16 cellular contexts compared by ENCODE assay signal in the genomic region with DNA sequence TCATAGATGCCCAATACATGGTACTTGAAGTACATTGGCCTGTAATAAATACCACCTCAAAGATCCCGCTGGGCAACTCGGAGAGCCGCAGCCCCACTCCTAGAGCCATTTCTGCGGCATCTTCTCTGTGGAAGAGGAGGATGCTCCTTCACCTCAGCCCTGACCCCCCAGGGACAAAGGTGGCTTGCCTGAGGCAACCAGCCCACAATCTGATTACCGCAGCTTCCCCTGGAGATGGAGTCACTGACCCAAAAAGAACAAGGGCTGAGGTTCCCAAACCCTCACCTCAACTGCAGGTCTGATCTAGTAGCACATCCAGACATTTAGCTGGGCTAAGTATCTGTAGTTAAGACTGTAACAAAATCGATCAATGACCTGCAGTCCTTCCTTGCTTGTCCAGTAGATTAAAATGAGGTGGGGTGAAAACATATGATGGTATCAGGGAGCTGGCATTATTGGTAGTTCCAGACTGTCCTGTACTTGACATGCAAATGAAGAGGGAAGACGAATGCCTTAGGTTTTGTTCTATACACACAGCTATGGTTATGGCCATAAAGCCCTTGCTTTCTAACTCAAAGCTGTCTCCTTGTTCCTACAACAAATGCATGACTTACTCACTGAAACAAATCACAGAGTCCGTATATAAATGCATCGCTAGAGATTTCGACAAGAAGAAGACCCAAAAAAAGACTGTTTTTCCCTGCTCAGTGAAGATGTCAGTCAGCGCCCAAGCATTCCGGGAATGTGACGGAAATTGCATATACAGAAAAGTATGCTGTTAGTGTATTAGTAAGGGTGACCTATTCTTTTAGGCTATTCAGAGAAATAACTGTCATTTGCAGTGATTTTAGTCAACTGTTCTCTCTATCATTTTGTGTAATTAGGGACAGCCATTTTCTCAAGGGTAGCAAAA. TPM values are rescaled to one million over a fixed set of nuclear protein-coding genes. Genes with fewer than 3 reads are reported as not detected.
DNase-seq lines count a peak whose midpoint lies in the region; ATAC-seq, FAIRE-seq and TF ChIP-seq lines count a peak whose summit lies in the region.
"Had no signal": no experiment of that assay in that cellular context is flagged by ENCODE, and none has a peak within 500 bp of the region (broad histone marks: within the 10 kb centered on the region; RNA-seq: fewer than 3 reads in every experiment).

No MANE protein-coding gene starts in this region.

- H3K9me3 ChIP-seq in A549 (no peaks in the 10 kb centered on the region), ascending aorta (no peaks in the 10 kb centered on the region)

- WGBS in A549 (ENCODE audit: missing lambda C conversion rate) = 55% methylated on average over 13 of the region's 13 CpGs

- peaks cover 26 to 28% of the 10 kb centered on the region in 2 donors for H3K27me3 Mint-ChIP-seq in T-cell
- peaks cover 9 to 51% of the 10 kb centered on the region in 2 donors for H3K27me3 Mint-ChIP-seq in natural killer cell (ENCODE audit: low read depth in 2 of 2)
- peaks cover 9% of the 10 kb centered on the region for H3K27me3 Mint-ChIP-seq in activated CD8-positive, alpha-beta T cell treated with anti-CD3 and anti-CD28 coated beads for 36 hours

- TF ChIP-seq EP300 in A549 (IDR thresholded peaks at IDR 0.05) = no peak

- no peak for TF ChIP-seq POLR2A in A549 (IDR thresholded peaks at IDR 0.05; ENCODE audit: low read length)

- TF ChIP-seq CTCF in A549 (IDR thresholded peaks at IDR 0.05) (no peak), ascending aorta (IDR thresholded peaks at IDR 0.05) (no peak), natural killer cell (IDR thresholded peaks at IDR 0.05) (no peak)
- TF ChIP-seq CTCF in activated CD8-positive, alpha-beta T cell treated with anti-CD3 and anti-CD28 coated beads for 36 hours (IDR thresholded peaks at IDR 0.05) = no peak

- H3K4me1 Mint-ChIP-seq in T-cell (no peaks in the 10 kb centered on the region), natural killer cell (no peaks in the 10 kb centered on the region)
- no peaks in the 10 kb centered on the region for H3K4me1 Mint-ChIP-seq in activated CD8-positive, alpha-beta T cell treated with anti-CD3 and anti-CD28 coated beads for 36 hours (ENCODE audit: low read depth)
- H3K4me1 Mint-ChIP-seq: activated CD4-positive, alpha-beta T cell treated with anti-CD3 and anti-CD28 coated beads, Interleukin-2, amount 10 ng/mL, durations not matched to agents 24 days and 14 days; naive thymus-derived CD8-positive, alpha-beta T cell had no signal

- POLR2A ChIA-PET in A549 (lab: Yijun Ruan, JAX) = no interaction called here
- POLR2A ChIA-PET in T-cell (lab: Charles Lee) = interaction anchor here in 1 of 2 donors (0.6 kb wide), 1 partner anchor 471 kb away, joined by 3 read pairs; no protein-coding TSS in a partner anchor
- POLR2A ChIA-PET in activated CD8-positive, alpha-beta T cell treated with anti-CD3 and anti-CD28 coated beads for 36 hours (lab: Charles Lee) = no interaction called here

- no peak overlapping the region for H3K4me3 ChIP-seq in A549
- peak overlapping the region in 1 of 2 donors; percentile 3 for H3K4me3 ChIP-seq in ascending aorta

- H3K4me1 ChIP-seq in A549 (peaks cover 14% of the 10 kb centered on the region), ascending aorta (peaks cover 0 to 12% of the 10 kb centered on the region in 2 donors)

- H3K27ac ChIP-seq in A549 (peak overlapping the region in 1 of 2 experiments; percentile 51; a peak in 2 of 6 replicates), ascending aorta (peak overlapping the region; percentile 17 to 55)

- H3K27ac Mint-ChIP-seq in T-cell = no peak overlapping the region
- H3K27ac Mint-ChIP-seq in natural killer cell = no peak overlapping the region
- H3K27ac Mint-ChIP-seq in activated CD8-positive, alpha-beta T cell treated with anti-CD3 and anti-CD28 coated beads for 36 hours = no peak overlapping the region
- H3K27ac Mint-ChIP-seq: activated CD4-positive, alpha-beta T cell treated with anti-CD3 and anti-CD28 coated beads, Interleukin-2, amount 10 ng/mL, durations not matched to agents 24 days and 14 days; naive thymus-derived CD8-positive, alpha-beta T cell had no signal

- no peak for FAIRE-seq in A549 (lab: Jason Lieb, UNC)
- FAIRE-seq: A204.1 had no signal

- TF ChIP-seq RAD21 in A549 (conservative IDR thresholded peaks at IDR 0.05 in 1 of 2, IDR thresholded peaks at IDR 0.05 in 1 of 2) = no peak

- H3K36me3 Mint-ChIP-seq in T-cell (no peaks in the 10 kb centered on the region), natural killer cell (no peaks in the 10 kb centered on the region)
- H3K36me3 Mint-ChIP-seq in activated CD8-positive, alpha-beta T cell treated with anti-CD3 and anti-CD28 coated beads for 36 hours (ENCODE audit: low read depth) = no peaks in the 10 kb centered on the region
- H3K36me3 Mint-ChIP-seq: naive thymus-derived CD8-positive, alpha-beta T cell had no signal

- no peak overlapping the region for H3K4me3 Mint-ChIP-seq in T-cell
- H3K4me3 Mint-ChIP-seq in natural killer cell = no peak overlapping the region
- H3K4me3 Mint-ChIP-seq in activated CD8-positive, alpha-beta T cell treated with anti-CD3 and anti-CD28 coated beads for 36 hours = no peak overlapping the region
- H3K4me3 Mint-ChIP-seq: activated CD4-positive, alpha-beta T cell treated with anti-CD3 and anti-CD28 coated beads, Interleukin-2, amount 10 ng/mL, durations not matched to agents 24 days and 14 days; naive thymus-derived CD8-positive, alpha-beta T cell had no signal

- CTCF ChIA-PET in A549 (lab: Yijun Ruan, JAX) = interaction anchor here (1.0 to 1.7 kb wide), 2 partner anchors 9 to 26 kb away, joined by 4 to 5 read pairs; no protein-coding TSS in a partner anchor
- CTCF ChIA-PET in T-cell (lab: Charles Lee) = no interaction called here
- CTCF ChIA-PET in activated CD8-positive, alpha-beta T cell treated with anti-CD3 and anti-CD28 coated beads for 36 hours (lab: Charles Lee) = no interaction called here

- peak overlapping the region; percentile 62 for H3K4me2 ChIP-seq in A549

- H3K9me3 Mint-ChIP-seq in T-cell = no peaks in the 10 kb centered on the region
- no peaks in the 10 kb centered on the region for H3K9me3 Mint-ChIP-seq in natural killer cell
- H3K9me3 Mint-ChIP-seq in activated CD8-positive, alpha-beta T cell treated with anti-CD3 and anti-CD28 coated beads for 36 hours = no peaks in the 10 kb centered on the region
- H3K9me3 Mint-ChIP-seq: activated CD4-positive, alpha-beta T cell treated with anti-CD3 and anti-CD28 coated beads, Interleukin-2, amount 10 ng/mL, durations not matched to agents 24 days and 14 days; naive thymus-derived CD8-positive, alpha-beta T cell had no signal

- no peaks in the 10 kb centered on the region for H3K36me3 ChIP-seq in ascending aorta

- DNase-seq in A549 (ENCODE audit: low read depth in 1 of 2, low spot score in 1 of 2) = peak in 1 of 2 experiments; percentile 12
- peak; percentile 20 for DNase-seq in HK-2 (ENCODE audit: unreplicated experiment)
- peak in 1 of 2 donors; percentile 69 for DNase-seq in ascending aorta (ENCODE audit: low spot score in 2 of 2)
- DNase-seq in iris pigment epithelial cell (ENCODE audit: low read depth) = peak; percentile 89
- DNase-seq in T-cell = no peak
- no peak for DNase-seq in natural killer cell
- DNase-seq in activated CD8-positive, alpha-beta T cell treated with anti-CD3 and anti-CD28 coated beads for 36 hours = no peak
- DNase-seq: activated CD4-positive, alpha-beta T cell treated with anti-CD3 and anti-CD28 coated beads, Interleukin-2, amount 10 ng/mL, durations not matched to agents 24 days and 14 days; activated naive CD4-positive, alpha-beta T cell treated with anti-CD3 and anti-CD28 coated beads, Interleukin-2, amount 50 U/mL, for 16 hours; effector CD8-positive, alpha-beta T cell; naive thymus-derived CD8-positive, alpha-beta T cell; NCI-H2171; SHP77; stimulated activated CD4-positive, alpha-beta T cell treated with anti-CD3 and anti-CD28 coated beads, Interleukin-15, amount 100 ng/mL, for 24 hours had no signal

- peak; percentile 43 to 77; a peak in 4 of 6 replicates for ATAC-seq in A549
- no peak for ATAC-seq in HG03354 (IDR thresholded peaks at IDR 0.05; ENCODE audit: poor library complexity, severe bottlenecking, unreplicated experiment)
- ATAC-seq in T-cell (replicated peaks in 1 of 4) = no peak
- ATAC-seq in natural killer cell = no peak
- ATAC-seq in activated CD8-positive, alpha-beta T cell treated with anti-CD3 and anti-CD28 coated beads for 36 hours = no peak
- ATAC-seq: naive thymus-derived CD8-positive, alpha-beta T cell had no signal

- H3K27me3 ChIP-seq in ascending aorta = no peaks in the 10 kb centered on the region

- intact Hi-C loops in ascending aorta (cut with DNase I) = loop anchor here (2.0 kb wide), 1 partner anchor 34 kb away; a partner anchor contains a TSS
- intact Hi-C loops in natural killer cell (cut with micrococcal nuclease) = no loop called here
- intact Hi-C loops in activated CD8-positive, alpha-beta T cell treated with anti-CD3 and anti-CD28 coated beads for 36 hours (cut with micrococcal nuclease) = no loop called here

TF ChIP-seq in A549, 52 proteins besides CTCF, POLR2A, EP300 and RAD21 (continues in another document):
- TF ChIP-seq MYC (IDR thresholded peaks at IDR 0.05; ENCODE audit: borderline replicate concordance, low read length) = no peak
- no peak for TF ChIP-seq CHD2 (IDR thresholded peaks at IDR 0.05; ENCODE audit: low read length, partially characterized antibody)
- TF ChIP-seq PHF8 (IDR thresholded peaks at IDR 0.05; ENCODE audit: borderline replicate concordance, low read depth) = no peak

RNA-seq across cellular contexts. Expression of a gene that starts 33.7 kb away (rescaled TPM):
- 7.7 and 9.3 TPM in 2 replicates for polyA plus RNA-seq in A549 (2011; rRNA removed)
- polyA plus RNA-seq in A549 (2012; cell fraction: cytosol; rRNA removed) = 8.7 and 9.1 TPM in 2 replicates
- 7.9 and 12.2 TPM in 2 replicates for polyA plus RNA-seq in A549 (2012; cell fraction: nucleus; rRNA removed)
- polyA plus RNA-seq in A549 (2017; fragmentation: RNase III; extraction: RNeasy Plus Mini Kit Qiagen cat#74134 plus additional on column Dnase treatment) = 4.4 to 6.2 TPM (median 6.0 TPM) in 3 replicates
- 11.6 and 12.6 TPM in 2 replicates for polyA minus RNA-seq in A549 (2011; rRNA and poly(A)+ RNA removed)
- 0.43 TPM for total RNA-seq in ascending aorta
- 10 to 100 TPM in 4 of 5 donors, 1 to 10 TPM in 1; 8.2 to 15.2 (median 12.1) TPM for total RNA-seq in T-cell
- 10 to 100 TPM; 11.3 to 13.1 (median 11.5) TPM for total RNA-seq in natural killer cell
- total RNA-seq in activated CD8-positive, alpha-beta T cell treated with anti-CD3 and anti-CD28 coated beads for 36 hours = 1 to 10 TPM; 6.4 to 6.6 TPM

RNA-seq across cellular contexts. Expression of a gene that starts 33.9 kb away (rescaled TPM):
- polyA plus RNA-seq in A549 (2011; rRNA removed) (41.2 and 52.2 TPM in 2 replicates), A549 (2017; fragmentation: RNase III; extraction: RNeasy Plus Mini Kit Qiagen cat#74134 plus additional on column Dnase treatment) (31.6 to 36.2 TPM (median 33.6 TPM) in 3 replicates)
- polyA plus RNA-seq in A549 (2012; cell fraction: cytosol; rRNA removed) = 12.2 and 13.5 TPM in 2 replicates
- polyA plus RNA-seq in A549 (2012; cell fraction: nucleus; rRNA removed) = 5.0 and 5.5 TPM in 2 replicates
- 50.8 and 57.6 TPM in 2 replicates for polyA minus RNA-seq in A549 (2011; rRNA and poly(A)+ RNA removed)
- total RNA-seq in ascending aorta (3.2 TPM), T-cell (10 to 100 TPM; 21.1 to 70.0 (median 24.5) TPM), natural killer cell (10 to 100 TPM; 50.4 to 79.7 (median 58.5) TPM)
- 10 to 100 TPM; 51.4 to 52.6 TPM for total RNA-seq in activated CD8-positive, alpha-beta T cell treated with anti-CD3 and anti-CD28 coated beads for 36 hours

Comparison
In these comparisons a context has a peak if more than half of its experiments do, and no peak if none do; other contexts are left out.
1. ATAC-seq: peak in A549 (2 of 2); none in HG03354 (single experiment), T-cell (0 of 4), natural killer cell (0 of 3) and activated CD8-positive, alpha-beta T cell treated with anti-CD3 and anti-CD28 coated beads for 36 hours (single experiment).
2. DNase-seq: peak in HK-2 (single experiment) and iris pigment epithelial cell (single experiment); none in T-cell (0 of 34), natural killer cell (single experiment) and activated CD8-positive, alpha-beta T cell treated with anti-CD3 and anti-CD28 coated beads for 36 hours (single experiment).